8 cellular contexts compared by ENCODE assay signal in the genomic region with DNA sequence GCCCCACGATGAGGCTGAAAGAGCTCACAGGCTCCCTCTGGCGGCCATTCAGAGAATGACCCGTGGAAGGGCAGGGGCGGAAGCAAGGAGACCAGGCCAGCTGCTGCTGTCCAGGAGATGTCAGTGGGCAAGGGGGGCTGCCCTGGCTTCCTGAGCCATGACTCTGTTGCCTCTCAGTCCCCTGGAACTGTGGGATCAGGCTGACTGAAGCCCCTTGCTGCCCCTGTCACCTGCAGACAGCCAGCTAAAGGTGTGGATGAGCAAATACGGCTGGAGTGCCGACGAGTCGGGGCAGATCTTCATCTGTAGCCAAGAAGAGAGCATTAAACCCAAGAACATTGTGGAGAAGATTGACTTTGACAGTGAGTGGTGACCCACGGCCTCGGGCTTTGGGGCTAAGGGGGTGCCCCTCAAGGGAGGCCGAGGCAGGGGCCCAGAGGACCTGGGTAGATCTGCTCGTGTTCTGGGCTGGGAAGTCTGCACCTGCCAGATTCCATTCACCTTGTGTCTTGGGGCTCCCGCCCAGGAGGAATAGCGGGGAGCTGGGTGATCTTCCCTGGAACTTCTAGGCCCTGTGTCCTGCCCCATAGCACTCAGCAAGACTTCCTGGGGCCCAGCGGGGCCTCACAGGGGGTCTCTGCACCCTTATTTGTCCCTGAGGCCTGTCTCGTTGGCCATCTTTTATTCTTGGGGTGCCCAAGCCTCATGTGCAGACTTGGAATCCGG. TPM values are rescaled to one million over a fixed set of nuclear protein-coding genes. Genes with fewer than 3 reads are reported as not detected.
DNase-seq lines count a peak whose midpoint lies in the region; TF ChIP-seq lines count a peak whose summit lies in the region.

No MANE protein-coding gene starts in this region.

- H2AFZ ChIP-seq in fibroblast of lung (ENCODE audit: low read length), result no peak overlapping the region

- H4K20me1 ChIP-seq in fibroblast of lung (ENCODE audit: control insufficient read depth, extremely low read depth, insufficient read depth, low read length), result no peaks in the 10 kb centered on the region

- intact Hi-C loops in thyroid gland (cut with DNase I), result loop anchor here (2.0 to 10.0 kb wide), 3 partner anchors 90 to 290 kb away; a partner anchor contains a TSS

- no peak for TF ChIP-seq POLR2A in thyroid gland (IDR thresholded peaks at IDR 0.05)

- H3K9ac ChIP-seq in fibroblast of lung (ENCODE audit: insufficient read depth, low read length), result no peak overlapping the region

- H3K79me2 ChIP-seq in fibroblast of lung (ENCODE audit: control insufficient read depth, insufficient read depth, low read length), result no peaks in the 10 kb centered on the region

- H3K27me3 ChIP-seq in fibroblast of lung (ENCODE audit: control insufficient read depth, insufficient read depth, low read length) (no peaks in the 10 kb centered on the region), neutrophil (no peaks in the 10 kb centered on the region), thyroid gland (no peaks in the 10 kb centered on the region)

- peak overlapping the region; percentile 19 for H3K27ac ChIP-seq in fibroblast of lung (ENCODE audit: insufficient read depth, low read length)
- peak overlapping the region; percentile 60 for H3K27ac ChIP-seq in neutrophil
- peak overlapping the region in 1 of 3 donors; percentile 21 for H3K27ac ChIP-seq in thyroid gland

- no peak overlapping the region for H3K4me3 ChIP-seq in fibroblast of lung (replicated peaks in 1 of 4; ENCODE audit: control extremely low read depth in 1 of 4, insufficient read depth in 1 of 4, low read depth in 3 of 4, low read length in 4 of 4)
- H3K4me3 ChIP-seq in neutrophil (ENCODE audit: low read depth in 1 of 2, low read length in 1 of 2), result no peak overlapping the region
- H3K4me3 ChIP-seq in thyroid gland (replicated peaks in 1 of 3), result no peak overlapping the region

- H3K9me3 ChIP-seq in fibroblast of lung (ENCODE audit: control insufficient read depth, insufficient read depth, low read depth, low read length) (no peaks in the 10 kb centered on the region), neutrophil (no peaks in the 10 kb centered on the region), thyroid gland (no peaks in the 10 kb centered on the region)

- H3K36me3 ChIP-seq in fibroblast of lung (ENCODE audit: control insufficient read depth, insufficient read depth, low read length) (peaks cover 16% of the 10 kb centered on the region), neutrophil (peaks cover 38% of the 10 kb centered on the region), thyroid gland (peaks cover 12 to 22% of the 10 kb centered on the region in 2 donors)

- H3K4me2 ChIP-seq in fibroblast of lung (ENCODE audit: extremely low read depth, insufficient read depth, low read length), result no peak overlapping the region

- TF ChIP-seq CTCF in GM20000 (IDR thresholded peaks at IDR 0.05; ENCODE audit: extremely low read depth, missing control alignments), result peak; percentile 71
- peak; percentile 86 to 92 for TF ChIP-seq CTCF in fibroblast of lung (conservative IDR thresholded peaks at IDR 0.05 in 1 of 2, IDR thresholded peaks at IDR 0.05 in 1 of 2; ENCODE audit: low read depth in 1 of 2, low read length in 2 of 2)
- peak; percentile 90 for TF ChIP-seq CTCF in neutrophil (IDR thresholded peaks at IDR 0.05)
- peak; percentile 75 to 95 (median 90) for TF ChIP-seq CTCF in thyroid gland (IDR thresholded peaks at IDR 0.05)

- H3K4me1 ChIP-seq in fibroblast of lung (ENCODE audit: control insufficient read depth, extremely low read depth, insufficient read depth, low read length), result no peaks in the 10 kb centered on the region
- peaks cover 7 to 16% of the 10 kb centered on the region in 2 experiments for H3K4me1 ChIP-seq in neutrophil (ENCODE audit: control insufficient read depth in 1 of 2, insufficient read depth in 1 of 2, low read depth in 1 of 2, low read length in 1 of 2)
- peaks cover 0 to 10% of the 10 kb centered on the region in 2 donors for H3K4me1 ChIP-seq in thyroid gland

- 65 to 73% methylated on average over 15 to 17 of the region's 17 CpGs for WGBS in thyroid gland, 2 donors

- peak; percentile 46 to 60 for DNase-seq in AML-193 (lab: John Stamatoyannopoulos, UW)
- peak; percentile 72 for DNase-seq in GM20000 (ENCODE audit: low spot score)
- DNase-seq in activated T-helper 1 cell treated with anti-CD3 and anti-CD28 coated beads, Interleukin-2, amount 50 U/mL, for 16 hours (ENCODE audit: low read depth in 1 of 2, low spot score in 1 of 2), result peak; percentile 61
- DNase-seq in fibroblast of lung (ENCODE audit: low read depth in 2 of 2), result peak; percentile 30 to 64
- peak; percentile 63 to 73 for DNase-seq in thyroid gland
- no peak for DNase-seq in DMS153 (lab: John Stamatoyannopoulos, UW)

TF ChIP-seq in PFSK-1, 5 proteins besides CTCF, POLR2A, EP300 and RAD21:
- TF ChIP-seq POLR2AphosphoS5 (IDR thresholded peaks at IDR 0.05; ENCODE audit: low read depth, low read length), result 0 out of 2 replicates have a peak, but pooled peaks have one; percentile 26
- TF ChIP-seq SIN3A (IDR thresholded peaks at IDR 0.05; ENCODE audit: borderline replicate concordance, insufficient read depth, low read length), result no peak
- no peak for TF ChIP-seq TAF1 (IDR thresholded peaks at IDR 0.05; ENCODE audit: borderline replicate concordance, insufficient read depth, low read length)
- TF ChIP-seq, protein P1, sequence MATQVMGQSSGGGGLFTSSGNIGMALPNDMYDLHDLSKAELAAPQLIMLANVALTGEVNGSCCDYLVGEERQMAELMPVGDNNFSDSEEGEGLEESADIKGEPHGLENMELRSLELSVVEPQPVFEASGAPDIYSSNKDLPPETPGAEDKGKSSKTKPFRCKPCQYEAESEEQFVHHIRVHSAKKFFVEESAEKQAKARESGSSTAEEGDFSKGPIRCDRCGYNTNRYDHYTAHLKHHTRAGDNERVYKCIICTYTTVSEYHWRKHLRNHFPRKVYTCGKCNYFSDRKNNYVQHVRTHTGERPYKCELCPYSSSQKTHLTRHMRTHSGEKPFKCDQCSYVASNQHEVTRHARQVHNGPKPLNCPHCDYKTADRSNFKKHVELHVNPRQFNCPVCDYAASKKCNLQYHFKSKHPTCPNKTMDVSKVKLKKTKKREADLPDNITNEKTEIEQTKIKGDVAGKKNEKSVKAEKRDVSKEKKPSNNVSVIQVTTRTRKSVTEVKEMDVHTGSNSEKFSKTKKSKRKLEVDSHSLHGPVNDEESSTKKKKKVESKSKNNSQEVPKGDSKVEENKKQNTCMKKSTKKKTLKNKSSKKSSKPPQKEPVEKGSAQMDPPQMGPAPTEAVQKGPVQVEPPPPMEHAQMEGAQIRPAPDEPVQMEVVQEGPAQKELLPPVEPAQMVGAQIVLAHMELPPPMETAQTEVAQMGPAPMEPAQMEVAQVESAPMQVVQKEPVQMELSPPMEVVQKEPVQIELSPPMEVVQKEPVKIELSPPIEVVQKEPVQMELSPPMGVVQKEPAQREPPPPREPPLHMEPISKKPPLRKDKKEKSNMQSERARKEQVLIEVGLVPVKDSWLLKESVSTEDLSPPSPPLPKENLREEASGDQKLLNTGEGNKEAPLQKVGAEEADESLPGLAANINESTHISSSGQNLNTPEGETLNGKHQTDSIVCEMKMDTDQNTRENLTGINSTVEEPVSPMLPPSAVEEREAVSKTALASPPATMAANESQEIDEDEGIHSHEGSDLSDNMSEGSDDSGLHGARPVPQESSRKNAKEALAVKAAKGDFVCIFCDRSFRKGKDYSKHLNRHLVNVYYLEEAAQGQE (IDR thresholded peaks at IDR 0.05; ENCODE audit: insufficient read depth in 1 of 2, low read depth in 2 of 2, low read length in 2 of 2), result no peak
- TF ChIP-seq FOXP2 (optimal IDR thresholded peaks at IDR 0.05; ENCODE audit: borderline replicate concordance, extremely low read depth, extremely low read length, insufficient read depth), result no peak

RNA-seq across cellular contexts. Expression of a gene that starts 12.5 kb away (rescaled TPM):
- 457 TPM for polyA plus RNA-seq in PFSK-1 (2012; ENCODE audit: insufficient read length, low read depth)
- total RNA-seq in fibroblast of lung, result 65.0 and 127 TPM in 2 replicates
- polyA plus RNA-seq in fibroblast of lung, result 363 and 683 TPM in 2 replicates
- polyA plus RNA-seq in fibroblast of lung (2012), result 608 and 1,180 TPM in 2 replicates
- 641 and 1,577 TPM in 2 replicates for polyA minus RNA-seq in fibroblast of lung (ENCODE audit: low replicate concordance)
- 100 to 1,000 TPM; 191 to 479 (median 365) TPM for total RNA-seq in thyroid gland

RNA-seq across cellular contexts. Expression of a gene that starts 15.9 kb away (rescaled TPM):
- polyA plus RNA-seq in PFSK-1 (2012; ENCODE audit: insufficient read length, low read depth), result 810 TPM
- 198 and 334 TPM in 2 replicates for total RNA-seq in fibroblast of lung
- polyA plus RNA-seq in fibroblast of lung, result 171 and 280 TPM in 2 replicates
- polyA plus RNA-seq in fibroblast of lung (2012), result 288 and 298 TPM in 2 replicates
- 519 and 653 TPM in 2 replicates for polyA minus RNA-seq in fibroblast of lung (ENCODE audit: low replicate concordance)
- 100 to 1,000 TPM; 205 to 504 (median 440) TPM for total RNA-seq in thyroid gland

RNA-seq across cellular contexts. Expression of a gene that starts 17.2 kb away (rescaled TPM):
- 0.31 TPM for polyA plus RNA-seq in PFSK-1 (2012; ENCODE audit: insufficient read length, low read depth)
- under 0.01 and 0.17 TPM in 2 replicates for total RNA-seq in fibroblast of lung
- 0.09 and 0.12 TPM in 2 replicates for polyA plus RNA-seq in fibroblast of lung
- 0.27 TPM in 1 of 2 replicates, not detected in the other for polyA plus RNA-seq in fibroblast of lung (2012)
- not detected in 2 replicates for polyA minus RNA-seq in fibroblast of lung (ENCODE audit: low replicate concordance)
- total RNA-seq in thyroid gland, result 1 to 10 TPM in 3 of 4 donors, under 1 TPM in 1; 0.83 to 9.7 (median 2.2) TPM
